11 cellular contexts compared by ENCODE assay signal in genomic region chr10:47386104-47386503, GRCh38. TPM values are rescaled to one million over a fixed set of nuclear protein-coding genes. Genes with fewer than 3 reads are reported as not detected.
"Had no signal": no experiment of that assay in that cellular context is flagged by ENCODE, and none has a peak within 500 bp of the region (broad histone marks: within the 10 kb centered on the region; RNA-seq: fewer than 3 reads in every experiment).

No MANE protein-coding gene starts in this region.

RNA-seq across cellular contexts. Expression of gene ZNF488, which starts 2.0 kb away (rescaled TPM):
- total RNA-seq: activated CD4-positive, alpha-beta T cell treated with anti-CD3 and anti-CD28 coated beads, Interleukin-2, amount 10 ng/mL, durations not matched to agents 24 days and 14 days; activated CD8-positive, alpha-beta T cell treated with anti-CD3 and anti-CD28 coated beads, Interleukin-2, amount 10 ng/mL, durations not matched to agents 7 days and 5 days had no signal

RNA-seq across cellular contexts. Expression of gene RBP3, which starts 37.9 kb away (rescaled TPM):
- total RNA-seq: activated CD4-positive, alpha-beta T cell treated with anti-CD3 and anti-CD28 coated beads, Interleukin-2, amount 10 ng/mL, durations not matched to agents 24 days and 14 days; activated CD8-positive, alpha-beta T cell treated with anti-CD3 and anti-CD28 coated beads, Interleukin-2, amount 10 ng/mL, durations not matched to agents 7 days and 5 days; activated naive CD4-positive, alpha-beta T cell treated with anti-CD3 and anti-CD28 coated beads for 36 hours; activated naive CD4-positive, alpha-beta T cell treated with anti-CD3 and anti-CD28 coated beads, Interleukin-2, amount 50 U/mL, for 72 hours; activated T-cell treated with anti-CD3 and anti-CD28 coated beads, Interleukin-2, amount 50 U/mL, for 72 hours; activated T-helper 2 cell treated with anti-CD3 and anti-CD28 coated beads, Interferon-gamma antibody, Interleukin-2, Interleukin-4, amounts not matched to agents 10 μg/mL and 5 μg/mL and 100 μg/mL, durations not matched to agents 14 hours and 24 hours and 36 hours; bronchial epithelial cell; LHCN-M2; PC-3; Peyer's patch; SJSA1 had no signal
